ENCODE assay signal across 8 cellular contexts in genomic region chr11:9613118-9613829, GRCh38. TPM values are rescaled to one million over a fixed set of nuclear protein-coding genes. Genes with fewer than 3 reads are reported as not detected.
DNase-seq lines count a peak whose midpoint lies in the region; ATAC-seq and FAIRE-seq lines count a peak whose summit lies in the region.

No MANE protein-coding gene starts in this region.

- peak overlapping the region; percentile 35 for H3K4me3 ChIP-seq in mesodermal cell (ENCODE audit: extremely low read depth, insufficient read depth, low read length, poor library complexity, severe bottlenecking)

- H3K36me3 ChIP-seq in mesodermal cell (ENCODE audit: control insufficient read depth, insufficient read depth, low read length): no peaks in the 10 kb centered on the region

- FAIRE-seq in endometrium (lab: Jason Lieb, UNC): peak; percentile 81

- peak overlapping the region; percentile 98 for H3K27ac ChIP-seq in mesodermal cell (ENCODE audit: low read depth, low read length, severe bottlenecking)

- peaks cover 22% of the 10 kb centered on the region for H3K4me1 ChIP-seq in mesodermal cell (ENCODE audit: control insufficient read depth, insufficient read depth, low read length, poor library complexity, severe bottlenecking)

- peaks cover 4% of the 10 kb centered on the region for H3K9me3 ChIP-seq in mesodermal cell (ENCODE audit: control insufficient read depth, low read length)

- peak; percentile 41 for ATAC-seq in GM19467 (IDR thresholded peaks at IDR 0.05; ENCODE audit: unreplicated experiment)

- peak; percentile 92 for DNase-seq in COLO668 (lab: John Stamatoyannopoulos, UW; ENCODE audit: unreplicated experiment)
- DNase-seq in HT1080 (ENCODE audit: low read depth): peak; percentile 95
- peak; percentile 72 for DNase-seq in NOMO-1 treated with DMSO at 0.1 percent for 48 hours (lab: John Stamatoyannopoulos, UW; ENCODE audit: unreplicated experiment)
- DNase-seq in activated CD8-positive, alpha-beta memory T cell treated with anti-CD3 and anti-CD28 coated beads, Interleukin-2, amount 50 U/mL, for 24 hours (ENCODE audit: extremely low read depth): peak; percentile 69
- peak; percentile 64 to 69 for DNase-seq in stimulated activated CD8-positive, alpha-beta memory T cell treated with anti-CD3 and anti-CD28 coated beads, Interleukin-15, amount 100 ng/mL, for 4 hours (ENCODE audit: low read depth in 2 of 2)

- 7 to 16% methylated on average over 29 to 30 of the region's 35 CpGs for WGBS in mesodermal cell (ENCODE audit: insufficient coverage in 2 of 2), 2 experiments

RNA-seq across cellular contexts. Expression of gene WEE1, which starts 39.8 kb away (rescaled TPM):
- 37.5 and 39.0 TPM in 2 replicates for total RNA-seq in HT1080 (2014; rRNA removed; shearing (Covaris generic))
- polyA plus RNA-seq in HT1080 (2015; cell fraction: cytosol; rRNA removed): 27.1 and 37.1 TPM in 2 replicates
- polyA plus RNA-seq in HT1080 (2015; cell fraction: nucleus; rRNA removed): 92.4 and 105 TPM in 2 replicates
- polyA plus RNA-seq in mesodermal cell (2013, experiment 1 of 2): 59.8 TPM
- 60.8 TPM for polyA plus RNA-seq in mesodermal cell (2013, experiment 2 of 2)

RNA-seq across cellular contexts. Expression of gene SWAP70, which starts 50.6 kb away (rescaled TPM):
- 14.7 and 20.4 TPM in 2 replicates for total RNA-seq in HT1080 (2014; rRNA removed; shearing (Covaris generic))
- 12.7 and 13.9 TPM in 2 replicates for polyA plus RNA-seq in HT1080 (2015; cell fraction: cytosol; rRNA removed)
- 9.0 and 11.9 TPM in 2 replicates for polyA plus RNA-seq in HT1080 (2015; cell fraction: nucleus; rRNA removed)
- 26.1 TPM for polyA plus RNA-seq in mesodermal cell (2013, experiment 1 of 2)
- polyA plus RNA-seq in mesodermal cell (2013, experiment 2 of 2): 27.1 TPM

Comparison
In these comparisons a context has a peak if more than half of its experiments do, and no peak if none do; other contexts are left out.
1. Peak in every context shown above with its lines: DNase-seq, ATAC-seq, H3K4me3 ChIP-seq and H3K27ac ChIP-seq.